Comparison of ENCODE assay signal across 8 cellular contexts in the genomic region with DNA sequence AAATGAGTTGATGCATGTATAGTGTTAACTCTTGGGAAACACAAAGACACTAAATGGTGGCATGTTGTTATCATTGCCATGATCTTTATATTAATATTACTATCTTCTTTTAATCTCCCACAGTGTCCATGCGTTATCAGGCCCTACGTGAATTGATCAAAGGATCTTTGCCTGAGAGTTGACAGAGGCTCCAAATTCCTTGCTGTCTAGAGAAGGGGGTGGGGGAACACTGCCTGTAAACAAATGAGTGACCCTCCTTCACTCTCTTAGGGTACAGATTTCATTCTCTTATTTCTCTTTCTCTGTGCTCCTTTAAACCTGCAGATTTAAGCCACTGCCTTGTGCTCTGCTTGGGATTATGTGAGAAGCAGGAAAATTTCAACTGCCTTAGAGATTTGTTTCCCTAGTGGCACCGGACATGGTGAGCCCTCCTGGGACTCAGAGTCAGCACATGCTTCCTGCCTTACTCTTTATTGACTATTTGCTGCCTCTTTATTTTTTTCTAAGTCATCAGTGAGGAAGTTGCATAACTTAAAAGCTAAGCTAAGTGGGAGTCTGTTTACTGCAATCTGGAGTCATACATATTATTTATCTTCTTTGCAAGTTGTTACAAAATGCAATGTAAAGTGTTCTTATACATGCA.
DNase-seq lines count a peak whose midpoint lies in the region; ATAC-seq and TF ChIP-seq lines count a peak whose summit lies in the region.

No MANE protein-coding gene starts in this region.

- no peaks in the 10 kb centered on the region for H3K9me3 Mint-ChIP-seq in T-helper 2 cell treated with Interferon-gamma antibody and Interleukin-4, amounts not matched to agents 5 μg/mL and 100 μg/mL, for 36 hours

- H3K4me3 Mint-ChIP-seq in T-helper 2 cell treated with Interferon-gamma antibody and Interleukin-4, amounts not matched to agents 5 μg/mL and 100 μg/mL, for 36 hours: no peak overlapping the region
- H3K4me3 Mint-ChIP-seq in T-helper 17 cell: peak overlapping the region; percentile 15

- peaks cover 13% of the 10 kb centered on the region for H3K36me3 Mint-ChIP-seq in T-helper 2 cell treated with Interferon-gamma antibody and Interleukin-4, amounts not matched to agents 5 μg/mL and 100 μg/mL, for 36 hours (ENCODE audit: low read depth)
- no peaks in the 10 kb centered on the region for H3K36me3 Mint-ChIP-seq in T-helper 17 cell (ENCODE audit: low read depth)

- H3K36me3 ChIP-seq in heart right ventricle: no peaks in the 10 kb centered on the region
- no peaks in the 10 kb centered on the region for H3K36me3 ChIP-seq in subcutaneous abdominal adipose tissue (ENCODE audit: control insufficient read depth in 5 of 5, insufficient read depth in 5 of 5, low read length in 5 of 5)

- intact Hi-C loops in heart right ventricle (cut with DNase I) (loop anchor here in 2 of 10 donors (5.0 to 10.0 kb wide), 4 partner anchors 37 to 165 kb away; partner anchors contain the start of gene MAML2 (in 2 of the 2)), lower leg skin (cut with DNase I; ENCODE audit: low total_unique reads) (no loop called here)

- TF ChIP-seq POLR2A in lower leg skin (IDR thresholded peaks at IDR 0.05): no peak

- peak; percentile 37 for ATAC-seq in T-helper 17 cell
- ATAC-seq in heart right ventricle: peak; percentile 41 to 79 (median 66)
- ATAC-seq in HG03432 (IDR thresholded peaks at IDR 0.05; ENCODE audit: unreplicated experiment): no peak

- H3K4me1 ChIP-seq in heart right ventricle (peaks cover 6 to 71% (median 62%) of the 10 kb centered on the region in 9 donors), subcutaneous abdominal adipose tissue (ENCODE audit: control insufficient read depth in 5 of 5, insufficient read depth in 5 of 5, low read length in 5 of 5) (peaks cover 2 to 52% (median 43%) of the 10 kb centered on the region in 5 donors)

- H3K9ac ChIP-seq in subcutaneous abdominal adipose tissue (ENCODE audit: low read length in 5 of 5): peak overlapping the region in 1 of 5 donors; percentile 4

- peak overlapping the region in 8 of 10 donors; percentile 7 to 85 (median 16) for H3K27ac ChIP-seq in heart right ventricle
- peak overlapping the region; percentile 14 for H3K27ac ChIP-seq in subcutaneous abdominal adipose tissue (ENCODE audit: low read depth, low read length)

- H3K4me3 ChIP-seq in heart right ventricle (no peak overlapping the region), subcutaneous abdominal adipose tissue (ENCODE audit: low read depth in 1 of 5, low read length in 5 of 5) (no peak overlapping the region), lower leg skin (ENCODE audit: low read depth, poor library complexity, severe bottlenecking) (no peak overlapping the region)

- DNase-seq in T-helper 2 cell treated with Interferon-gamma antibody and Interleukin-4, amounts not matched to agents 5 μg/mL and 100 μg/mL, for 36 hours (ENCODE audit: low spot score): no peak
- DNase-seq in T-helper 2 cell (no peak), T-helper 17 cell (no peak), heart right ventricle (peak in 1 of 2 donors; percentile 43), dedifferentiated amniotic fluid mesenchymal stem cell (ENCODE audit: extremely low spot score) (no peak), lower leg skin (ENCODE audit: low spot score in 2 of 2) (no peak)

- peaks cover 59% of the 10 kb centered on the region for H3K4me1 Mint-ChIP-seq in T-helper 2 cell treated with Interferon-gamma antibody and Interleukin-4, amounts not matched to agents 5 μg/mL and 100 μg/mL, for 36 hours (ENCODE audit: low read depth)
- peaks cover 48% of the 10 kb centered on the region for H3K4me1 Mint-ChIP-seq in T-helper 17 cell

- peak overlapping the region; percentile 59 for H3K27ac Mint-ChIP-seq in T-helper 2 cell treated with Interferon-gamma antibody and Interleukin-4, amounts not matched to agents 5 μg/mL and 100 μg/mL, for 36 hours
- H3K27ac Mint-ChIP-seq in T-helper 17 cell: peak overlapping the region; percentile 97

- WGBS in heart right ventricle, 2 donors: 33 to 42% methylated on average over 3 of the region's 3 CpGs
- 42 to 51% methylated on average over 3 of the region's 3 CpGs for WGBS in lower leg skin, 2 donors

- H3K9me3 ChIP-seq in T-helper 17 cell (ENCODE audit: control insufficient read depth, low read length, poor library complexity, severe bottlenecking): no peaks in the 10 kb centered on the region
- no peaks in the 10 kb centered on the region for H3K9me3 ChIP-seq in heart right ventricle
- no peaks in the 10 kb centered on the region for H3K9me3 ChIP-seq in subcutaneous abdominal adipose tissue (ENCODE audit: control insufficient read depth in 5 of 5, low read length in 5 of 5)

- H3K27me3 ChIP-seq in heart right ventricle: no peaks in the 10 kb centered on the region
- no peaks in the 10 kb centered on the region for H3K27me3 ChIP-seq in subcutaneous abdominal adipose tissue (ENCODE audit: control insufficient read depth in 5 of 5, insufficient read depth in 4 of 5, low read length in 5 of 5)

- no peak for TF ChIP-seq CTCF in heart right ventricle (IDR thresholded peaks at IDR 0.05)
- no peak for TF ChIP-seq CTCF in lower leg skin (IDR thresholded peaks at IDR 0.05)

- H3K27me3 Mint-ChIP-seq in T-helper 2 cell treated with Interferon-gamma antibody and Interleukin-4, amounts not matched to agents 5 μg/mL and 100 μg/mL, for 36 hours (ENCODE audit: low read depth): no peaks in the 10 kb centered on the region
- H3K27me3 Mint-ChIP-seq in T-helper 17 cell: no peaks in the 10 kb centered on the region
